In genomic region chr21:15729346-15729673, GRCh38 we compare ENCODE assay signal across 1 cellular context.
TF ChIP-seq lines count a peak whose summit lies in the region.

No MANE protein-coding gene starts in this region.

TF ChIP-seq in HEK293, 187 proteins besides CTCF, POLR2A, EP300 and RAD21 (continued from another document):
- TF ChIP-seq ZNF518A (tag by site-specific recombination; conservative IDR thresholded peaks at IDR 0.05; ENCODE audit: low read depth) (no peak), ZNF530 (tag by site-specific recombination; IDR thresholded peaks at IDR 0.05; ENCODE audit: low read depth) (no peak), ZNF174 (tag by site-specific recombination; IDR thresholded peaks at IDR 0.05) (no peak), ZBTB26 (tag by site-specific recombination; optimal IDR thresholded peaks at IDR 0.05) (peak; percentile 29), ZNF473 (tag by site-specific recombination; IDR thresholded peaks at IDR 0.05) (no peak), ZNF549 (tag by site-specific recombination; IDR thresholded peaks at IDR 0.05) (no peak), ZFP69B (tag by site-specific recombination; IDR thresholded peaks at IDR 0.05) (no peak)
